14 cellular contexts compared by ENCODE assay signal in genomic region chr4:11426716-11427115, GRCh38. TPM values are rescaled to one million over a fixed set of nuclear protein-coding genes. Genes with fewer than 3 reads are reported as not detected.
DNase-seq lines count a peak whose midpoint lies in the region; ATAC-seq and TF ChIP-seq lines count a peak whose summit lies in the region.
"Had no signal": no experiment of that assay in that cellular context is flagged by ENCODE, and none has a peak within 500 bp of the region (broad histone marks: within the 10 kb centered on the region; RNA-seq: fewer than 3 reads in every experiment).

No MANE protein-coding gene starts in this region.

- no peaks in the 10 kb centered on the region for H3K36me3 ChIP-seq in GM23338 (ENCODE audit: insufficient read depth)
- no peaks in the 10 kb centered on the region for H3K36me3 ChIP-seq in iPS-18a (ENCODE audit: control insufficient read depth, low read depth, low read length)
- no peaks in the 10 kb centered on the region for H3K36me3 ChIP-seq in sigmoid colon
- H3K36me3 ChIP-seq: pancreas had no signal

- no peaks in the 10 kb centered on the region for H3K9me2 ChIP-seq in GM23338 (ENCODE audit: insufficient read depth)

- H3K27ac ChIP-seq in GM23338 (ENCODE audit: low read depth) (no peak overlapping the region), iPS-18a (ENCODE audit: low read length) (no peak overlapping the region), sigmoid colon (no peak overlapping the region)
- H3K27ac ChIP-seq: pancreas, SK-N-MC had no signal

- peaks cover 26% of the 10 kb centered on the region for H3K4me1 Mint-ChIP-seq in GM23338

- peak overlapping the region; percentile 94 for H2AFZ ChIP-seq in GM23338

- no peak overlapping the region for H3K9ac ChIP-seq in iPS-18a (ENCODE audit: low read length)

- no peaks in the 10 kb centered on the region for H3K9me3 ChIP-seq in iPS-18a (ENCODE audit: control insufficient read depth, low read depth, low read length)
- no peaks in the 10 kb centered on the region for H3K9me3 ChIP-seq in sigmoid colon
- H3K9me3 ChIP-seq: pancreas had no signal

- no peak for ATAC-seq in GM23338
- ATAC-seq in GM19395 (IDR thresholded peaks at IDR 0.05; ENCODE audit: unreplicated experiment), result no peak
- ATAC-seq: pancreas had no signal

- H3K4me2 ChIP-seq in GM23338, result peak overlapping the region; percentile 96

- no peaks in the 10 kb centered on the region for H3K36me3 Mint-ChIP-seq in GM23338 (ENCODE audit: low read depth)

- H3K4me3 ChIP-seq in GM23338 (peak overlapping the region; percentile 78), iPS-18a (ENCODE audit: low read length) (peak overlapping the region; percentile 67), sigmoid colon (peak overlapping the region in 3 of 4 donors; percentile 51 to 65 (median 62))
- H3K4me3 ChIP-seq: SK-N-MC had no signal

- DNase-seq in GM23338 (ENCODE audit: low spot score) (no peak), amniotic epithelial cell (ENCODE audit: low read depth) (peak; percentile 33), sigmoid colon (no peak), SHP77 treated with DMSO at 0.1 percent for 48 hours (lab: John Stamatoyannopoulos, UW) (no peak)
- DNase-seq in stimulated activated CD4-positive, alpha-beta T cell treated with anti-CD3 and anti-CD28 coated beads, Interleukin-4, amount 100 ng/mL, for 24 hours, result no peak
- DNase-seq: activated CD4-positive, alpha-beta T cell treated with anti-CD3 and anti-CD28 coated beads for 48 hours; activated naive CD4-positive, alpha-beta T cell treated with Interleukin-2 at 50 U/mL for 16 hours; COR-L47; HFFc6; NCI-H446 treated with DMSO at 0.1 percent for 48 hours had no signal

- TF ChIP-seq EP300 in sigmoid colon (IDR thresholded peaks at IDR 0.05), result no peak

- H3F3A ChIP-seq in GM23338 (replicated peaks; ENCODE audit: low read depth), result no peaks in the 10 kb centered on the region

- peak overlapping the region; percentile 83 for H3K4me3 Mint-ChIP-seq in GM23338
- H3K4me3 Mint-ChIP-seq: HFFc6 had no signal

- no peak overlapping the region for H3K27ac Mint-ChIP-seq in GM23338
- H3K27ac Mint-ChIP-seq: HFFc6 had no signal

- TF ChIP-seq CTCF in GM23338 (conservative IDR thresholded peaks at IDR 0.05; ENCODE audit: low read depth in 2 of 2) (no peak), sigmoid colon (IDR thresholded peaks at IDR 0.05) (no peak)

- H4K20me1 ChIP-seq in GM23338 (replicated peaks; ENCODE audit: insufficient read depth), result peaks cover 5% of the 10 kb centered on the region; the same call in 1 of the 2 replicates

- TF ChIP-seq POLR2A in sigmoid colon (IDR thresholded peaks at IDR 0.05), result no peak

- H3K9me3 Mint-ChIP-seq in GM23338, result no peaks in the 10 kb centered on the region

- H3K27me3 Mint-ChIP-seq in GM23338 (ENCODE audit: insufficient read depth, low read depth, poor library complexity), result peaks cover 37% of the 10 kb centered on the region

- H3K27me3 ChIP-seq in GM23338 (ENCODE audit: insufficient read depth), result peaks cover 50% of the 10 kb centered on the region
- H3K27me3 ChIP-seq in iPS-18a (ENCODE audit: control insufficient read depth, insufficient read depth, low read length), result peaks cover 59% of the 10 kb centered on the region
- H3K27me3 ChIP-seq in sigmoid colon, result peaks cover 10 to 23% (median 19%) of the 10 kb centered on the region in 3 donors

- intact Hi-C loops in sigmoid colon (cut with DNase I), result no loop called here

- WGBS in sigmoid colon, 2 donors, result 62 to 86% methylated on average over 10 of the region's 10 CpGs

- H3K4me1 ChIP-seq in GM23338 (ENCODE audit: insufficient read depth) (peaks cover 20% of the 10 kb centered on the region), iPS-18a (ENCODE audit: control insufficient read depth, low read depth, low read length) (no peaks in the 10 kb centered on the region), sigmoid colon (peaks cover 0 to 29% (median 23%) of the 10 kb centered on the region in 4 donors)
- H3K4me1 ChIP-seq: pancreas had no signal

- H3K79me2 ChIP-seq in GM23338 (replicated peaks; ENCODE audit: insufficient read depth), result no peaks in the 10 kb centered on the region

TF ChIP-seq in GM23338, 12 proteins besides CTCF, POLR2A, EP300 and RAD21 (continues in another document):
- no peak for TF ChIP-seq ETS1 (IDR thresholded peaks at IDR 0.05)
- no peak for TF ChIP-seq REST (IDR thresholded peaks at IDR 0.05; ENCODE audit: unreplicated experiment)
- no peak for TF ChIP-seq POLR2AphosphoS5 (IDR thresholded peaks at IDR 0.05; ENCODE audit: low read depth)
- no peak for TF ChIP-seq ZNF331 (CRISPR knock-in tag; IDR thresholded peaks at IDR 0.05; ENCODE audit: low read depth)
- TF ChIP-seq NANOG (IDR thresholded peaks at IDR 0.05; ENCODE audit: borderline replicate concordance), result no peak
- no peak for TF ChIP-seq EZH2phosphoT487 (IDR thresholded peaks at IDR 0.05; ENCODE audit: unreplicated experiment)

RNA-seq across cellular contexts. Expression of gene HS3ST1, which starts 2.0 kb away (rescaled TPM):
- total RNA-seq in GM23338 (2014; rRNA removed; shearing (Covaris generic)), result 0.94 and 1.0 TPM in 2 replicates
- 1.3 and 1.8 TPM in 2 replicates for polyA plus RNA-seq in GM23338 (2016; fragmentation: Nextera tagmentation; extraction: Ambion mirVana)
- 1 to 10 TPM in 3 of 4 donors, under 1 TPM in 1; 0.68 to 2.5 (median 1.4) TPM for total RNA-seq in sigmoid colon
- polyA plus RNA-seq in sigmoid colon, result 1 to 10 TPM in 2 of 3 donors, under 1 TPM in 1; 0.60 to 3.7 (median 3.6) TPM
- total RNA-seq: HFFc6 had no signal
